Comparison of ENCODE assay signal across 14 cellular contexts in genomic region chr3:178369006-178369405, GRCh38.
DNase-seq lines count a peak whose midpoint lies in the region; ATAC-seq and TF ChIP-seq lines count a peak whose summit lies in the region.
"Had no signal": no experiment of that assay in that cellular context is flagged by ENCODE, and none has a peak within 500 bp of the region (broad histone marks: within the 10 kb centered on the region; RNA-seq: fewer than 3 reads in every experiment).

No MANE protein-coding gene starts in this region.

- peaks cover 3% of the 10 kb centered on the region for H3K9me3 Mint-ChIP-seq in stimulated activated effector memory CD8-positive, alpha-beta T cell treated with anti-CD3 and anti-CD28 coated beads, Interleukin-12 subunit alpha, Interleukin-12 subunit beta, amount 100 ng/mL, for 72 hours

- CTCF ChIA-PET in HEK293T (lab: Yijun Ruan, JAX), result no interaction called here

- H3K4me1 Mint-ChIP-seq in stimulated activated effector memory CD8-positive, alpha-beta T cell treated with anti-CD3 and anti-CD28 coated beads, Interleukin-12 subunit alpha, Interleukin-12 subunit beta, amount 100 ng/mL, for 72 hours, result no peaks in the 10 kb centered on the region
- H3K4me1 Mint-ChIP-seq: B cell had no signal

- DNase-seq in NCI-H345 (lab: John Stamatoyannopoulos, UW) (peak; percentile 27), NCI-H345 treated with DMSO at 0.1 percent for 48 hours (lab: John Stamatoyannopoulos, UW; ENCODE audit: unreplicated experiment) (no peak), NCI-H446 treated with DMSO at 0.1 percent for 48 hours (lab: John Stamatoyannopoulos, UW) (peak; percentile 49), cerebellar cortex (ENCODE audit: low spot score) (peak; percentile 62), HEK293T (ENCODE audit: extremely low spot score) (no peak)
- no peak for DNase-seq in stimulated activated effector memory CD8-positive, alpha-beta T cell treated with anti-CD3 and anti-CD28 coated beads, Interleukin-12 subunit alpha, Interleukin-12 subunit beta, amount 100 ng/mL, for 72 hours (ENCODE audit: low spot score in 2 of 2)
- no peak for DNase-seq in stimulated activated CD4-positive, alpha-beta T cell treated with anti-CD3 and anti-CD28 coated beads, Interleukin-4, amount 100 ng/mL, for 4 hours
- DNase-seq: ACHN; CD4-positive, alpha-beta memory T cell; DMS79; HFFc6 had no signal

- POLR2A ChIA-PET in HEK293T (lab: Yijun Ruan, JAX), result no interaction called here

- peak; percentile 49 for ATAC-seq in stimulated activated effector memory CD8-positive, alpha-beta T cell treated with anti-CD3 and anti-CD28 coated beads, Interleukin-12 subunit alpha, Interleukin-12 subunit beta, amount 100 ng/mL, for 72 hours
- ATAC-seq in HG02981 (IDR thresholded peaks at IDR 0.05; ENCODE audit: unreplicated experiment), result no peak
- ATAC-seq: HepG2 had no signal

- no peaks in the 10 kb centered on the region for H3K36me3 Mint-ChIP-seq in stimulated activated effector memory CD8-positive, alpha-beta T cell treated with anti-CD3 and anti-CD28 coated beads, Interleukin-12 subunit alpha, Interleukin-12 subunit beta, amount 100 ng/mL, for 72 hours
- H3K36me3 Mint-ChIP-seq: CD4-positive, alpha-beta memory T cell had no signal

- no peak overlapping the region for H3K4me3 Mint-ChIP-seq in stimulated activated effector memory CD8-positive, alpha-beta T cell treated with anti-CD3 and anti-CD28 coated beads, Interleukin-12 subunit alpha, Interleukin-12 subunit beta, amount 100 ng/mL, for 72 hours
- H3K4me3 Mint-ChIP-seq: B cell, HFFc6 had no signal

- H3K27ac Mint-ChIP-seq in stimulated activated effector memory CD8-positive, alpha-beta T cell treated with anti-CD3 and anti-CD28 coated beads, Interleukin-12 subunit alpha, Interleukin-12 subunit beta, amount 100 ng/mL, for 72 hours, result no peak overlapping the region
- H3K27ac Mint-ChIP-seq: B cell; CD4-positive, alpha-beta memory T cell; HFFc6 had no signal

TF ChIP-seq in HEK293T, 16 proteins besides CTCF, POLR2A, EP300 and RAD21:
- TF ChIP-seq ARNT (IDR thresholded peaks at IDR 0.05), result no peak
- TF ChIP-seq HDGF (IDR thresholded peaks at IDR 0.05; ENCODE audit: borderline replicate concordance), result no peak
- TF ChIP-seq LEF1 (IDR thresholded peaks at IDR 0.05; ENCODE audit: borderline replicate concordance), result no peak
- TF ChIP-seq ZNF384 (IDR thresholded peaks at IDR 0.05), result no peak
- no peak for TF ChIP-seq FOXM1 (IDR thresholded peaks at IDR 0.05; ENCODE audit: borderline replicate concordance)
- TF ChIP-seq L3MBTL2 (conservative IDR thresholded peaks at IDR 0.05), result no peak
- TF ChIP-seq SP1 (IDR thresholded peaks at IDR 0.05), result no peak
- TF ChIP-seq ELF4 (IDR thresholded peaks at IDR 0.05), result no peak
- TF ChIP-seq BHLHE40 (IDR thresholded peaks at IDR 0.05; ENCODE audit: borderline replicate concordance), result no peak
- no peak for TF ChIP-seq SUZ12 (IDR thresholded peaks at IDR 0.05)
- TF ChIP-seq CTBP1 (IDR thresholded peaks at IDR 0.05; ENCODE audit: borderline replicate concordance), result no peak
- TF ChIP-seq TARDBP (IDR thresholded peaks at IDR 0.05), result no peak
- no peak for TF ChIP-seq PKNOX1 (IDR thresholded peaks at IDR 0.05)

Comparison
In these comparisons a context has a peak if more than half of its experiments do, and no peak if none do; other contexts are left out.
1. DNase-seq: peak in NCI-H345 (single experiment), NCI-H446 treated with DMSO at 0.1 percent for 48 hours (single experiment) and cerebellar cortex (single experiment); none in NCI-H345 treated with DMSO at 0.1 percent for 48 hours (single experiment), stimulated activated effector memory CD8-positive, alpha-beta T cell treated with anti-CD3 and anti-CD28 coated beads, Interleukin-12 subunit alpha, Interleukin-12 subunit beta, amount 100 ng/mL, for 72 hours (0 of 2), HEK293T (single experiment) and stimulated activated CD4-positive, alpha-beta T cell treated with anti-CD3 and anti-CD28 coated beads, Interleukin-4, amount 100 ng/mL, for 4 hours (0 of 2).